Comparison of ENCODE assay signal across 23 cellular contexts in genomic region chr14:99024926-99025325, GRCh38.
DNase-seq lines count a peak whose midpoint lies in the region; ATAC-seq, FAIRE-seq and TF ChIP-seq lines count a peak whose summit lies in the region.
"Had no signal": no experiment of that assay in that cellular context is flagged by ENCODE, and none has a peak within 500 bp of the region (broad histone marks: within the 10 kb centered on the region; RNA-seq: fewer than 3 reads in every experiment).

No MANE protein-coding gene starts in this region.

- H3K9me3 ChIP-seq in HEK293 (ENCODE audit: control insufficient read depth, insufficient read depth, low read depth, low read length) (no peaks in the 10 kb centered on the region), kidney (ENCODE audit: control insufficient read depth in 1 of 2, low read length in 2 of 2) (no peaks in the 10 kb centered on the region)
- H3K9me3 ChIP-seq: Caco-2 had no signal

- H3K27ac ChIP-seq in HEK293 (ENCODE audit: extremely low read depth, low read depth, low read length) (no peak overlapping the region), kidney (ENCODE audit: low read depth in 2 of 2, low read length in 2 of 2) (no peak overlapping the region)
- H3K27ac ChIP-seq: A549, C4-2B, GM23248 had no signal

- intact Hi-C loops in kidney (cut with DNase I), result no loop called here

- TF ChIP-seq CTCF in HEK293 (tag by site-specific recombination; IDR thresholded peaks at IDR 0.05) (no peak), kidney (IDR thresholded peaks at IDR 0.05; ENCODE audit: borderline replicate concordance, extremely low read depth, insufficient read depth) (no peak)

- CTCF ChIA-PET in HEK293 (lab: Yijun Ruan, JAX), result no interaction called here

- POLR2A ChIA-PET in HEK293 (lab: Yijun Ruan, JAX), result no interaction called here

- H3K36me3 ChIP-seq in HEK293 (ENCODE audit: control insufficient read depth in 2 of 2, insufficient read depth in 1 of 2, low read length in 2 of 2) (no peaks in the 10 kb centered on the region), kidney (ENCODE audit: control insufficient read depth in 1 of 2, insufficient read depth in 2 of 2, low read length in 2 of 2) (no peaks in the 10 kb centered on the region)

- H3K4me3 ChIP-seq in HEK293 (ENCODE audit: low read depth, low read length) (no peak overlapping the region), kidney (ENCODE audit: low read length in 2 of 2) (no peak overlapping the region)
- H3K4me3 ChIP-seq: A549, GM12878, GM23248 had no signal

- no peak for ATAC-seq in HG03378 (IDR thresholded peaks at IDR 0.05; ENCODE audit: unreplicated experiment)
- ATAC-seq: A549; CD8-positive, alpha-beta T cell; GM12878 had no signal

- peak; percentile 35 for DNase-seq in Ammon's horn (ENCODE audit: low spot score)
- DNase-seq in inferior parietal cortex (ENCODE audit: extremely low spot score), result peak; percentile 11
- no peak for DNase-seq in kidney
- no peak for DNase-seq in activated CD4-positive, CD25-positive, alpha-beta regulatory T cell treated with anti-CD3 and anti-CD28 coated beads, Interleukin-2, amount 50 U/mL, for 72 hours
- DNase-seq: 8988T; ACHN; AML-193; Caco-2; CD4-positive, CD25-positive, alpha-beta regulatory T cell; CD8-positive, alpha-beta T cell; DMS153; DND-41; GM23248; H7; HCEC 1CT had no signal

- FAIRE-seq in kidney (lab: Jason Lieb, UNC), result no peak
- FAIRE-seq: A549, G401.6, GM12878, GM19239, H1 had no signal

- H3K9ac ChIP-seq in kidney (ENCODE audit: low read length in 2 of 2), result no peak overlapping the region
- H3K9ac ChIP-seq: GM23248 had no signal

- no peaks in the 10 kb centered on the region for H3K4me1 ChIP-seq in HEK293 (ENCODE audit: control insufficient read depth, insufficient read depth, low read length)
- no peaks in the 10 kb centered on the region for H3K4me1 ChIP-seq in kidney (ENCODE audit: control insufficient read depth in 1 of 2, insufficient read depth in 1 of 2, low read depth in 1 of 2, low read length in 2 of 2)
- H3K4me1 ChIP-seq: A549, Caco-2 had no signal

TF ChIP-seq in HEK293, 187 proteins besides CTCF, POLR2A, EP300 and RAD21:
- TF ChIP-seq, protein P1, sequence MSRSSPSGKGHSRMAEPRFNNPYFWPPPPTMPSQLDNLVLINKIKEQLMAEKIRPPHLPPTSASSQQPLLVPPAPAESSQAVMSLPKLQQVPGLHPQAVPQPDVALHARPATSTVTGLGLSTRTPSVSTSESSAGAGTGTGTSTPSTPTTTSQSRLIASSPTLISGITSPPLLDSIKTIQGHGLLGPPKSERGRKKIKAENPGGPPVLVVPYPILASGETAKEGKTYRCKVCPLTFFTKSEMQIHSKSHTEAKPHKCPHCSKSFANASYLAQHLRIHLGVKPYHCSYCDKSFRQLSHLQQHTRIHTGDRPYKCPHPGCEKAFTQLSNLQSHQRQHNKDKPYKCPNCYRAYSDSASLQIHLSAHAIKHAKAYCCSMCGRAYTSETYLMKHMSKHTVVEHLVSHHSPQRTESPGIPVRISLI (tag by site-specific recombination; IDR thresholded peaks at IDR 0.05), result no peak
- TF ChIP-seq ZFHX2 (tag by site-specific recombination; conservative IDR thresholded peaks at IDR 0.05), result 0 out of 2 replicates have a peak, but pooled peaks have one; percentile 21

Comparison
In these comparisons a context has a peak if more than half of its experiments do, and no peak if none do; other contexts are left out.
1. DNase-seq: peak in Ammon's horn (single experiment) and inferior parietal cortex (single experiment); none in kidney (single experiment) and activated CD4-positive, CD25-positive, alpha-beta regulatory T cell treated with anti-CD3 and anti-CD28 coated beads, Interleukin-2, amount 50 U/mL, for 72 hours (single experiment).